In the genomic region with DNA sequence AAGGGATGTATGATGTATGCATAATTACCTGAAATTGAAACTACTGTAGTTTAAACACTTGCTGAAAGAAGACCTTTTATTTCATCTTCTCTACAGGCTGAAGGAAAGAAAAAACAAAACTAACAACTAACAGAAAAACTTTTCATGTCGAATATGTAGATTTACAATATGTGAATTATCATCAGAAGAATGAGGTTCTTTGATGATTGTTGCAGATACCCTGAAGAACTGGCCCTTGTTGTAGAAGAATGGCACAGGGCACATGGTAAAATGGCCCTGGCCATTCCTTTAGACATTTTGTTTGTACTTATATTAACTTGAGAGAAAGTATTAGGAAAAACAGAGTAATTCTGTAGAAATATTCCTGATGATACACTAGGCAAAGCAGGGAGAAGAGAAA, we compare ENCODE assay signal across 22 cellular contexts.
"Had no signal": no experiment of that assay in that cellular context is flagged by ENCODE, and none has a peak within 500 bp of the region (broad histone marks: within the 10 kb centered on the region; RNA-seq: fewer than 3 reads in every experiment).

No MANE protein-coding gene starts in this region.

- H3K9me3 Mint-ChIP-seq: activated naive CD4-positive, alpha-beta T cell treated with anti-CD3 and anti-CD28 coated beads, Interleukin-2, amount 50 U/mL, for 72 hours; activated naive CD8-positive, alpha-beta T cell treated with anti-CD3 and anti-CD28 coated beads, Interleukin-2, amount 50 U/mL, for 24 hours had no signal

- DNase-seq: activated CD4-positive, alpha-beta T cell treated with anti-CD3 and anti-CD28 coated beads, Interleukin-2, amount 50 U/mL, for 1 hour; activated CD8-positive, alpha-beta memory T cell treated with anti-CD3 and anti-CD28 coated beads, Interleukin-2, amount 50 U/mL, for 4 hours; activated naive CD8-positive, alpha-beta T cell treated with anti-CD3 and anti-CD28 coated beads, Interleukin-2, amount 50 U/mL, for 24 hours; amniotic stem cell; body of pancreas; central memory CD4-positive, alpha-beta T cell; MM.1S; NCI-H1105; NCI-H1436; NCI-H1694 treated with DMSO at 0.1 percent for 48 hours; NCI-H2029 treated with DMSO at 0.1 percent for 48 hours; NCI-H510A treated with DMSO at 0.1 percent for 48 hours; NCI-H69; NK-92 treated with Interleukin-12 subunit alpha and Interleukin-12 subunit beta, amount 100 ng/mL, for 24 hours; OCI-M1; RPMI8226; SK-N-SH; T-helper 1 cell had no signal

- FAIRE-seq: bronchial epithelial cell had no signal

- ATAC-seq: activated naive CD8-positive, alpha-beta T cell treated with anti-CD3 and anti-CD28 coated beads, Interleukin-2, amount 50 U/mL, for 24 hours; body of pancreas; Panc1; Right ventricle myocardium inferior had no signal

- H3K4me3 Mint-ChIP-seq: activated naive CD8-positive, alpha-beta T cell treated with anti-CD3 and anti-CD28 coated beads, Interleukin-2, amount 50 U/mL, for 24 hours had no signal

- H3K27ac Mint-ChIP-seq: activated naive CD8-positive, alpha-beta T cell treated with anti-CD3 and anti-CD28 coated beads, Interleukin-2, amount 50 U/mL, for 24 hours had no signal
